37 cellular contexts compared by ENCODE assay signal in the genomic region with DNA sequence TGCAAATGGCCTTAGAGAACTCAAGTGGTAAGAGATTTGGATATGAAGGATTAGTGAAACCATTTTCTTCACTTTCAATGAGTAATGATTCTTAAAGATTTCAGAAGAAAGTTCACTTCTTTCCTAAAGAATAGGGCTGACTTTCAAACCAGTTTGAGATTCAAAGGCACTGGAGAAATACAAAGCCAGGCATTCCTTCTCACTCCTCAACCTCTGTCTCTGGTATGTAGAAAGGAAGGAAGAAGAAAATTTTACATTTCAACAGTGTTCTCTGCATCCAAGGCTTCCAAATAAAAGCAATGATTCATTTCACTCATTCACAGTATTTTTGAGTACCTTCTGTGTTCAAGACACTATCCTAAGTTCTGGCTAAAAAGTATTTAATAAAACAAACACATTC.
"Had no signal": no experiment of that assay in that cellular context is flagged by ENCODE, and none has a peak within 500 bp of the region (broad histone marks: within the 10 kb centered on the region; RNA-seq: fewer than 3 reads in every experiment).

No MANE protein-coding gene starts in this region.

- H3K9me3 Mint-ChIP-seq: activated CD4-positive, alpha-beta T cell treated with anti-CD3 and anti-CD28 coated beads, Interleukin-2, amount 10 ng/mL, durations not matched to agents 7 days and 5 days; activated naive CD4-positive, alpha-beta T cell treated with anti-CD3 and anti-CD28 coated beads, Interleukin-2, amount 10 ng/mL, durations not matched to agents 7 days and 5 days; activated naive CD4-positive, alpha-beta T cell treated with anti-CD3 and anti-CD28 coated beads, Interleukin-2, amount 50 U/mL, for 24 hours; activated naive CD8-positive, alpha-beta T cell treated with anti-CD3 and anti-CD28 coated beads, Interleukin-2, amount 10 ng/mL, durations not matched to agents 7 days and 5 days; activated naive CD8-positive, alpha-beta T cell treated with anti-CD3 and anti-CD28 coated beads, Interleukin-2, amount 50 U/mL, for 24 hours; activated T-cell treated with anti-CD3 and anti-CD28 coated beads, Interleukin-2, amount 50 U/mL, for 24 hours; activated T-helper 2 cell treated with anti-CD3 and anti-CD28 coated beads, Interferon-gamma antibody, Interleukin-2, Interleukin-4, amounts not matched to agents 10 μg/mL and 5 μg/mL and 100 μg/mL, durations not matched to agents 14 hours and 24 hours and 36 hours; central memory CD8-positive, alpha-beta T cell; T-helper 1 cell treated with Interleukin-12 subunit alpha and Interleukin-12 subunit beta and Interleukin-4 antibody, amounts not matched to agents 30 μg/mL and 1 μg/mL, for 36 hours; T-helper 2 cell treated with Interferon-gamma antibody and Interleukin-4, amounts not matched to agents 5 μg/mL and 100 μg/mL, for 36 hours had no signal

- H3K27me3 ChIP-seq: ascending aorta, cardiac muscle cell had no signal

- H3K27ac Mint-ChIP-seq: activated CD4-positive, alpha-beta memory T cell treated with anti-CD3 and anti-CD28 coated beads, Interleukin-2, amount 10 ng/mL, durations not matched to agents 7 days and 5 days; activated CD4-positive, alpha-beta T cell treated with anti-CD3 and anti-CD28 coated beads for 36 hours; activated CD4-positive, alpha-beta T cell treated with anti-CD3 and anti-CD28 coated beads, Interleukin-2, amount 10 ng/mL, durations not matched to agents 7 days and 5 days; activated CD8-positive, alpha-beta memory T cell treated with anti-CD3 and anti-CD28 coated beads, Interleukin-2, amount 10 ng/mL, durations not matched to agents 7 days and 5 days; activated CD8-positive, alpha-beta T cell treated with anti-CD3 and anti-CD28 coated beads, Interleukin-2, amount 10 ng/mL, durations not matched to agents 7 days and 5 days; activated naive CD4-positive, alpha-beta T cell treated with anti-CD3 and anti-CD28 coated beads, Interleukin-2, amount 10 ng/mL, durations not matched to agents 7 days and 5 days; activated naive CD4-positive, alpha-beta T cell treated with anti-CD3 and anti-CD28 coated beads, Interleukin-2, amount 50 U/mL, for 24 hours; activated naive CD8-positive, alpha-beta T cell; activated naive CD8-positive, alpha-beta T cell treated with anti-CD3 and anti-CD28 coated beads, Interleukin-2, amount 10 ng/mL, durations not matched to agents 7 days and 5 days; activated naive CD8-positive, alpha-beta T cell treated with anti-CD3 and anti-CD28 coated beads, Interleukin-2, amount 50 U/mL, for 24 hours; activated T-cell treated with anti-CD3 and anti-CD28 coated beads, Interleukin-2, amount 50 U/mL, for 24 hours; activated T-helper 2 cell treated with anti-CD3 and anti-CD28 coated beads, Interferon-gamma antibody, Interleukin-2, Interleukin-4, amounts not matched to agents 10 μg/mL and 5 μg/mL and 100 μg/mL, durations not matched to agents 14 hours and 24 hours and 36 hours; brain; T-helper 1 cell treated with Interleukin-12 subunit alpha and Interleukin-12 subunit beta and Interleukin-4 antibody, amounts not matched to agents 30 μg/mL and 1 μg/mL, for 36 hours; T-helper 2 cell treated with Interferon-gamma antibody and Interleukin-4, amounts not matched to agents 5 μg/mL and 100 μg/mL, for 36 hours had no signal

- H3K27ac ChIP-seq: ascending aorta, cardiac muscle cell, VCaP had no signal

- H3K4me3 Mint-ChIP-seq: activated CD4-positive, alpha-beta memory T cell treated with anti-CD3 and anti-CD28 coated beads, Interleukin-2, amount 10 ng/mL, durations not matched to agents 7 days and 5 days; activated CD4-positive, alpha-beta T cell treated with anti-CD3 and anti-CD28 coated beads for 36 hours; activated CD4-positive, alpha-beta T cell treated with anti-CD3 and anti-CD28 coated beads, Interleukin-2, amount 10 ng/mL, durations not matched to agents 7 days and 5 days; activated CD8-positive, alpha-beta memory T cell treated with anti-CD3 and anti-CD28 coated beads, Interleukin-2, amount 10 ng/mL, durations not matched to agents 7 days and 5 days; activated CD8-positive, alpha-beta T cell treated with anti-CD3 and anti-CD28 coated beads, Interleukin-2, amount 10 ng/mL, durations not matched to agents 7 days and 5 days; activated naive CD4-positive, alpha-beta T cell treated with anti-CD3 and anti-CD28 coated beads, Interleukin-2, amount 10 ng/mL, durations not matched to agents 7 days and 5 days; activated naive CD4-positive, alpha-beta T cell treated with anti-CD3 and anti-CD28 coated beads, Interleukin-2, amount 50 U/mL, for 24 hours; activated naive CD8-positive, alpha-beta T cell; activated naive CD8-positive, alpha-beta T cell treated with anti-CD3 and anti-CD28 coated beads, Interleukin-2, amount 10 ng/mL, durations not matched to agents 7 days and 5 days; activated naive CD8-positive, alpha-beta T cell treated with anti-CD3 and anti-CD28 coated beads, Interleukin-2, amount 50 U/mL, for 24 hours; activated T-cell treated with anti-CD3 and anti-CD28 coated beads, Interleukin-2, amount 50 U/mL, for 24 hours; brain; central memory CD8-positive, alpha-beta T cell; T-helper 1 cell treated with Interleukin-12 subunit alpha and Interleukin-12 subunit beta and Interleukin-4 antibody, amounts not matched to agents 30 μg/mL and 1 μg/mL, for 36 hours; T-helper 2 cell treated with Interferon-gamma antibody and Interleukin-4, amounts not matched to agents 5 μg/mL and 100 μg/mL, for 36 hours had no signal

- H3K36me3 Mint-ChIP-seq: brain had no signal

- H3K27me3 Mint-ChIP-seq: activated CD4-positive, alpha-beta memory T cell treated with anti-CD3 and anti-CD28 coated beads, Interleukin-2, amount 10 ng/mL, durations not matched to agents 7 days and 5 days; activated CD4-positive, alpha-beta T cell treated with anti-CD3 and anti-CD28 coated beads for 36 hours; activated CD4-positive, alpha-beta T cell treated with anti-CD3 and anti-CD28 coated beads, Interleukin-2, amount 10 ng/mL, durations not matched to agents 7 days and 5 days; activated CD8-positive, alpha-beta memory T cell treated with anti-CD3 and anti-CD28 coated beads, Interleukin-2, amount 10 ng/mL, durations not matched to agents 7 days and 5 days; activated naive CD4-positive, alpha-beta T cell treated with anti-CD3 and anti-CD28 coated beads, Interleukin-2, amount 10 ng/mL, durations not matched to agents 7 days and 5 days; activated naive CD4-positive, alpha-beta T cell treated with anti-CD3 and anti-CD28 coated beads, Interleukin-2, amount 50 U/mL, for 24 hours; activated naive CD8-positive, alpha-beta T cell; activated naive CD8-positive, alpha-beta T cell treated with anti-CD3 and anti-CD28 coated beads, Interleukin-2, amount 10 ng/mL, durations not matched to agents 7 days and 5 days; activated naive CD8-positive, alpha-beta T cell treated with anti-CD3 and anti-CD28 coated beads, Interleukin-2, amount 50 U/mL, for 24 hours; activated T-cell treated with anti-CD3 and anti-CD28 coated beads, Interleukin-2, amount 50 U/mL, for 24 hours; brain; central memory CD8-positive, alpha-beta T cell had no signal

- H3K4me1 Mint-ChIP-seq: activated CD4-positive, alpha-beta memory T cell treated with anti-CD3 and anti-CD28 coated beads, Interleukin-2, amount 10 ng/mL, durations not matched to agents 7 days and 5 days; activated CD4-positive, alpha-beta T cell treated with anti-CD3 and anti-CD28 coated beads, Interleukin-2, amount 10 ng/mL, durations not matched to agents 7 days and 5 days; activated CD8-positive, alpha-beta memory T cell treated with anti-CD3 and anti-CD28 coated beads, Interleukin-2, amount 10 ng/mL, durations not matched to agents 7 days and 5 days; activated naive CD4-positive, alpha-beta T cell treated with anti-CD3 and anti-CD28 coated beads, Interleukin-2, amount 10 ng/mL, durations not matched to agents 7 days and 5 days; activated naive CD4-positive, alpha-beta T cell treated with anti-CD3 and anti-CD28 coated beads, Interleukin-2, amount 50 U/mL, for 24 hours; activated naive CD8-positive, alpha-beta T cell treated with anti-CD3 and anti-CD28 coated beads, Interleukin-2, amount 10 ng/mL, durations not matched to agents 7 days and 5 days; brain; central memory CD8-positive, alpha-beta T cell had no signal

- H3K4me1 ChIP-seq: ascending aorta had no signal

- H3K4me3 ChIP-seq: ascending aorta, cardiac muscle cell had no signal

- H3K36me3 ChIP-seq: ascending aorta, cardiac muscle cell had no signal

- DNase-seq: activated CD4-positive, alpha-beta memory T cell treated with anti-CD3 and anti-CD28 coated beads, Interleukin-2, amount 10 ng/mL, durations not matched to agents 7 days and 5 days; activated CD4-positive, alpha-beta T cell treated with anti-CD3 and anti-CD28 coated beads for 1 hour; activated CD4-positive, alpha-beta T cell treated with anti-CD3 and anti-CD28 coated beads for 36 hours; activated CD4-positive, alpha-beta T cell treated with anti-CD3 and anti-CD28 coated beads for 48 hours; activated CD4-positive, alpha-beta T cell treated with anti-CD3 and anti-CD28 coated beads, Interleukin-2, amount 10 ng/mL, durations not matched to agents 7 days and 5 days; activated CD4-positive, alpha-beta T cell treated with anti-CD3 and anti-CD28 coated beads, Interleukin-2, amount 50 U/mL, for 48 hours; activated CD4-positive, CD25-positive, alpha-beta regulatory T cell; activated CD8-positive, alpha-beta memory T cell treated with anti-CD3 and anti-CD28 coated beads for 24 hours; activated CD8-positive, alpha-beta memory T cell treated with anti-CD3 and anti-CD28 coated beads, Interleukin-2, amount 10 ng/mL, durations not matched to agents 7 days and 5 days; activated CD8-positive, alpha-beta memory T cell treated with anti-CD3 and anti-CD28 coated beads, Interleukin-2, amount 50 U/mL, for 48 hours; activated CD8-positive, alpha-beta T cell treated with anti-CD3 and anti-CD28 coated beads, Interleukin-2, amount 10 ng/mL, durations not matched to agents 7 days and 5 days; activated effector memory CD4-positive, alpha-beta T cell treated with Interleukin-2 at 50 U/mL for 16 hours; activated gamma-delta T cell; activated naive CD4-positive, alpha-beta T cell treated with anti-CD3 and anti-CD28 coated beads, Interleukin-2, amount 10 ng/mL, durations not matched to agents 7 days and 5 days; activated naive CD4-positive, alpha-beta T cell treated with Interleukin-2 at 50 U/mL for 16 hours; activated naive CD8-positive, alpha-beta T cell treated with anti-CD3 and anti-CD28 coated beads, Interleukin-2, amount 10 ng/mL, durations not matched to agents 7 days and 5 days; activated naive CD8-positive, alpha-beta T cell treated with anti-CD3 and anti-CD28 coated beads, Interleukin-2, amount 50 U/mL, for 24 hours; activated T-cell treated with anti-CD3 and anti-CD28 coated beads, Interleukin-2, amount 50 U/mL, for 24 hours; activated T-cell treated with anti-CD3 and anti-CD28 coated beads, Interleukin-2, amount 50 U/mL, for 48 hours; amygdala; anterior cingulate cortex; caudate nucleus; cerebellar nuclear complex; T-helper 1 cell; T-helper 2 cell; T-helper 9 cell had no signal

- ATAC-seq: activated CD4-positive, alpha-beta T cell treated with anti-CD3 and anti-CD28 coated beads for 36 hours; activated CD4-positive, CD25-positive, alpha-beta regulatory T cell treated with anti-CD3 and anti-CD28 coated beads, Interleukin-2, amount 50 U/mL, for 24 hours; activated CD8-positive, alpha-beta memory T cell treated with anti-CD3 and anti-CD28 coated beads, Interleukin-2, amount 10 ng/mL, durations not matched to agents 7 days and 5 days; activated CD8-positive, alpha-beta T cell treated with anti-CD3 and anti-CD28 coated beads, Interleukin-2, amount 10 ng/mL, durations not matched to agents 7 days and 5 days; activated naive CD8-positive, alpha-beta T cell treated with anti-CD3 and anti-CD28 coated beads, Interleukin-2, amount 50 U/mL, for 24 hours had no signal
